ENCODE assay signal across 17 cellular contexts in the genomic region with DNA sequence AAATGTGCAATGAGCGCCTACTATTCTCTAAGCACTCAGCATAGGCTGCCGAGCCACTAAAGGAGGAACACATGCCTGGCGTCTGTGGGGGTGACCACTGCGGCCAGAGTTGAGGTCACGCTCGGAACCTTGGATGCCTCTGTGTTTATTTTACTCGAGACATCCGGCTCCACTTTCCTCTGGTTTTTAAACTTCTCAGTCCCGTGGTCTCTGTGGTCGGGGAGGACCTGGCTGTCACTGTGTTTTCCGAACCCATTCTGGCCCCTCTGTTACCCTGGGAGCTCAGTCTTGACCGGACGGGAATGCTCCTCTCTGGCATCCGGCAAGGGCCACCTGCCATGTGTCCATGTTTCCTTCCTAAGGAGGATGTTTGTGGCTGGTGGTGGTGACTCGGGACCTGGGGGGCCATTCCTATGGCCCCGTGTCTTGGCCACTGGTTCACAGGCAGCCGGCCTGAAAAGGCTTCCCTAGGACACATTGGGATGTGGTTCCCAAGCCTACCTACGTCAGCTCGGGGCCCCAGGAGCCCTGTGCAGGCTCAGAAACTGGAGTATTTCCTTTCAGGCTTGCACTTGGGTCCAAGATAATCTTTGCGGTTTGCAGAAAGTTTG. TPM values are rescaled to one million over a fixed set of nuclear protein-coding genes. Genes with fewer than 3 reads are reported as not detected.
DNase-seq lines count a peak whose midpoint lies in the region; ATAC-seq, FAIRE-seq and TF ChIP-seq lines count a peak whose summit lies in the region.
"Had no signal": no experiment of that assay in that cellular context is flagged by ENCODE, and none has a peak within 500 bp of the region (broad histone marks: within the 10 kb centered on the region; RNA-seq: fewer than 3 reads in every experiment).

No MANE protein-coding gene starts in this region.

- 61 to 94% (median 66%) methylated on average over 19 to 20 of the region's 20 CpGs for WGBS in heart left ventricle, 4 donors
- 84% methylated on average over 20 of the region's 20 CpGs for WGBS in mammary epithelial cell (ENCODE audit: low coverage, missing lambda C conversion rate)

- H3K4me1 ChIP-seq in heart left ventricle (peaks cover 0 to 36% (median 3%) of the 10 kb centered on the region in 12 donors), left ventricle myocardium inferior (peaks cover 57% of the 10 kb centered on the region), endothelial cell of umbilical vein (ENCODE audit: control insufficient read depth, extremely low read depth, insufficient read depth, low read length) (peaks cover 36% of the 10 kb centered on the region), mammary epithelial cell (ENCODE audit: insufficient read depth, low read length) (peaks cover 4% of the 10 kb centered on the region)

- H3K9me3 ChIP-seq in heart left ventricle (peaks cover 0 to 19% (median 8%) of the 10 kb centered on the region in 12 donors), left ventricle myocardium inferior (replicated peaks) (peaks cover 19% of the 10 kb centered on the region), endothelial cell of umbilical vein (replicated peaks; ENCODE audit: control insufficient read depth, insufficient read depth, low read length) (peaks cover 3% of the 10 kb centered on the region), mammary epithelial cell (replicated peaks; ENCODE audit: insufficient read depth, low read length) (peaks cover 10% of the 10 kb centered on the region)

- DNase-seq in heart left ventricle, result peak in 2 of 5 donors; percentile 29 to 52
- DNase-seq in left ventricle myocardium inferior, result no peak
- DNase-seq in endothelial cell of umbilical vein (ENCODE audit: low read depth, low spot score), result peak; percentile 21
- peak; percentile 96 for DNase-seq in myocyte (ENCODE audit: low read depth)
- DNase-seq in NOMO-1 treated with DMSO at 0.1 percent for 48 hours (lab: John Stamatoyannopoulos, UW; ENCODE audit: unreplicated experiment), result no peak
- no peak for DNase-seq in NCI-H774 (lab: John Stamatoyannopoulos, UW)
- no peak for DNase-seq in mammary epithelial cell
- DNase-seq in omental fat pad (ENCODE audit: low spot score), result no peak
- DNase-seq: activated B cell treated with CpG ODN at 0.5 μM for 24 hours; activated CD8-positive, alpha-beta memory T cell treated with anti-CD3 and anti-CD28 coated beads, Interleukin-2, amount 50 U/mL, for 48 hours; DMS 273 treated with DMSO at 0.1 percent for 48 hours; foreskin keratinocyte; NCI-H146; NCI-H526; SIG-M5 had no signal

- POLR2A ChIA-PET in endothelial cell of umbilical vein (lab: Charles Lee), result no interaction called here

- H3K9ac ChIP-seq in endothelial cell of umbilical vein (replicated peaks; ENCODE audit: extremely low read depth, insufficient read depth, low read length) (peak overlapping the region; percentile 33), mammary epithelial cell (ENCODE audit: insufficient read depth, low read length) (no peak overlapping the region)

- H3K9me1 ChIP-seq in endothelial cell of umbilical vein (replicated peaks; ENCODE audit: control insufficient read depth, extremely low read depth, insufficient read depth, low read length), result no peaks in the 10 kb centered on the region

- no peaks in the 10 kb centered on the region for H4K20me1 ChIP-seq in endothelial cell of umbilical vein (replicated peaks; ENCODE audit: control insufficient read depth, extremely low read depth, insufficient read depth, low read length)
- peaks cover 2% of the 10 kb centered on the region for H4K20me1 ChIP-seq in mammary epithelial cell (ENCODE audit: insufficient read depth, low read length)

- BruUV-seq in endothelial cell of umbilical vein (replicated peaks; lab: Mats Ljungman, UMichigan) (no TSS peak), mammary epithelial cell (replicated peaks; lab: Mats Ljungman, UMichigan) (no TSS peak)

- H3K27me3 ChIP-seq in heart left ventricle (no peaks in the 10 kb centered on the region), left ventricle myocardium inferior (ENCODE audit: low read depth) (no peaks in the 10 kb centered on the region), endothelial cell of umbilical vein (ENCODE audit: control insufficient read depth in 2 of 2, insufficient read depth in 2 of 2, low read length in 2 of 2) (no peaks in the 10 kb centered on the region), mammary epithelial cell (ENCODE audit: insufficient read depth, low read length) (no peaks in the 10 kb centered on the region)
- H3K27me3 ChIP-seq: foreskin keratinocyte had no signal

- in situ Hi-C loops in mammary epithelial cell (cut with MboI; ENCODE audit: low sequenced_read_pairs in 2 of 2), result no loop called here

- dilution Hi-C loops in endothelial cell of umbilical vein (cut with MboI; ENCODE audit: extremely low pct_ligation_motif_present, low sequenced_read_pairs) (no loop called here), mammary epithelial cell (cut with HindIII; ENCODE audit: low sequenced_read_pairs) (no loop called here)

- no peak for TF ChIP-seq CTCF in heart left ventricle (IDR thresholded peaks at IDR 0.05)
- no peak for TF ChIP-seq CTCF in left ventricle myocardium inferior (IDR thresholded peaks at IDR 0.05; ENCODE audit: borderline replicate concordance)
- TF ChIP-seq CTCF in endothelial cell of umbilical vein (IDR thresholded peaks at IDR 0.05; ENCODE audit: extremely low read depth in 1 of 2, insufficient read depth in 1 of 2, low read depth in 1 of 2, low read length in 2 of 2), result no peak
- TF ChIP-seq CTCF in mammary epithelial cell (conservative IDR thresholded peaks at IDR 0.05 in 1 of 2, IDR thresholded peaks at IDR 0.05 in 1 of 2; ENCODE audit: extremely low read depth in 1 of 2, insufficient read depth in 1 of 2, low read depth in 1 of 2, low read length in 2 of 2), result no peak
- TF ChIP-seq CTCF in omental fat pad (IDR thresholded peaks at IDR 0.05), result no peak

- intact Hi-C loops in heart left ventricle (cut with DNase I) (no loop called here), left ventricle myocardium inferior (cut with micrococcal nuclease) (no loop called here), endothelial cell of umbilical vein (cut with micrococcal nuclease) (no loop called here), mammary epithelial cell (cut with micrococcal nuclease) (no loop called here)

- H3K4me2 ChIP-seq in endothelial cell of umbilical vein (ENCODE audit: insufficient read depth, low read length) (peak overlapping the region; percentile 42), mammary epithelial cell (ENCODE audit: insufficient read depth, low read depth, low read length) (no peak overlapping the region)

- CTCF ChIA-PET in endothelial cell of umbilical vein (lab: Charles Lee) (interaction anchor here (1.0 to 1.4 kb wide), 3 partner anchors 48 to 141 kb away, joined by 3 to 5 read pairs (median 4); no protein-coding TSS in a partner anchor), mammary epithelial cell (lab: Charles Lee; ENCODE audit: low non-redundant PET) (no interaction called here)

- peak overlapping the region in 1 of 12 donors; percentile 67 for H3K27ac ChIP-seq in heart left ventricle
- no peak overlapping the region for H3K27ac ChIP-seq in left ventricle myocardium inferior (replicated peaks)
- H3K27ac ChIP-seq in endothelial cell of umbilical vein (ENCODE audit: insufficient read depth, low read depth, low read length), result peak overlapping the region; percentile 86
- H3K27ac ChIP-seq in mammary epithelial cell (ENCODE audit: insufficient read depth, low read depth, low read length), result no peak overlapping the region
- H3K27ac ChIP-seq: foreskin keratinocyte had no signal

- H3K36me3 ChIP-seq in heart left ventricle, result peaks cover 5 to 78% (median 51%) of the 10 kb centered on the region in 9 donors
- peaks cover 80% of the 10 kb centered on the region for H3K36me3 ChIP-seq in left ventricle myocardium inferior
- H3K36me3 ChIP-seq in endothelial cell of umbilical vein (ENCODE audit: control insufficient read depth in 2 of 2, extremely low read depth in 1 of 2, insufficient read depth in 2 of 2, low read length in 2 of 2), result peaks cover 12 to 35% of the 10 kb centered on the region in 2 experiments
- H3K36me3 ChIP-seq in mammary epithelial cell (ENCODE audit: insufficient read depth, low read length), result no peaks in the 10 kb centered on the region

- H3K79me2 ChIP-seq in endothelial cell of umbilical vein (ENCODE audit: control insufficient read depth, insufficient read depth, low read length) (peaks cover 5% of the 10 kb centered on the region), mammary epithelial cell (ENCODE audit: insufficient read depth, low read length) (no peaks in the 10 kb centered on the region)

- H3K4me3 ChIP-seq in heart left ventricle, result no peak overlapping the region
- no peak overlapping the region for H3K4me3 ChIP-seq in left ventricle myocardium inferior
- no peak overlapping the region for H3K4me3 ChIP-seq in endothelial cell of umbilical vein (replicated peaks in 1 of 3; ENCODE audit: insufficient read depth in 1 of 3, low read depth in 1 of 3, low read length in 3 of 3)
- H3K4me3 ChIP-seq in mammary epithelial cell (replicated peaks in 1 of 3; ENCODE audit: insufficient read depth in 1 of 3, low read depth in 2 of 3, low read length in 3 of 3), result no peak overlapping the region

- FAIRE-seq in endothelial cell of umbilical vein (lab: Jason Lieb, UNC), result peak; percentile 88
- FAIRE-seq: urothelium cell line had no signal

- H2AFZ ChIP-seq in endothelial cell of umbilical vein (ENCODE audit: low read depth, low read length), result no peak overlapping the region
- no peak overlapping the region for H2AFZ ChIP-seq in mammary epithelial cell (ENCODE audit: low read depth, low read length)

- no peak for TF ChIP-seq POLR2A in heart left ventricle (IDR thresholded peaks at IDR 0.05)
- TF ChIP-seq POLR2A in endothelial cell of umbilical vein (IDR thresholded peaks at IDR 0.05; ENCODE audit: low read depth, low read length), result no peak

- ATAC-seq in heart left ventricle (peak in 3 of 4 donors; percentile 18 to 65 (median 44)), omental fat pad (ENCODE audit: low FRiP score) (no peak)
- ATAC-seq: foreskin keratinocyte had no signal

RNA-seq across cellular contexts. Expression of gene PARVG, which starts 46.7 kb away (rescaled TPM):
- total RNA-seq in heart left ventricle (10 to 100 TPM in 1 of 9 donors, 1 to 10 TPM in 8; 1.1 to 34.8 (median 2.1) TPM), left ventricle myocardium inferior (2.8 TPM), endothelial cell of umbilical vein (0.82 TPM in 1 of 2 replicates, not detected in the other), myocyte (0.05 TPM in 1 of 2 replicates, not detected in the other), mammary epithelial cell (not detected), omental fat pad (10 to 100 TPM; 19.4 to 56.7 (median 39.6) TPM)
- polyA plus RNA-seq in heart left ventricle (1 to 10 TPM; 2.6 to 3.0 TPM), endothelial cell of umbilical vein (0.02 TPM in 1 of 2 replicates, not detected in the other), mammary epithelial cell (not detected)
- polyA plus RNA-seq in endothelial cell of umbilical vein (2011; cell fraction: cytosol; rRNA removed), result not detected in 2 replicates
- polyA plus RNA-seq in endothelial cell of umbilical vein (2011; cell fraction: nucleus; rRNA removed), result 0.03 and 0.05 TPM in 2 replicates
- not detected in 2 replicates for polyA plus RNA-seq in endothelial cell of umbilical vein (2012)
- polyA minus RNA-seq in endothelial cell of umbilical vein (0.08 TPM in 1 of 2 replicates, not detected in the other), mammary epithelial cell (not detected)
- not detected for polyA minus RNA-seq in endothelial cell of umbilical vein (2011; cell fraction: cytosol; rRNA and poly(A)+ RNA removed)
- 0.87 and 1.0 TPM in 2 replicates for polyA minus RNA-seq in endothelial cell of umbilical vein (2011; cell fraction: nucleus; rRNA and poly(A)+ RNA removed)
- polyA plus RNA-seq in myocyte (2012), result 0.03 TPM
- total RNA-seq: foreskin keratinocyte, kidney epithelial cell had no signal
- polyA plus RNA-seq: foreskin keratinocyte had no signal

Comparison
In these comparisons a context has a peak if more than half of its experiments do, and no peak if none do; other contexts are left out.
1. DNase-seq: peak in endothelial cell of umbilical vein (single experiment) and myocyte (single experiment); none in left ventricle myocardium inferior (single experiment), NOMO-1 treated with DMSO at 0.1 percent for 48 hours (single experiment), NCI-H774 (single experiment), mammary epithelial cell (single experiment) and omental fat pad (single experiment).